ENCODE assay signal across 1 cellular context in the genomic region with DNA sequence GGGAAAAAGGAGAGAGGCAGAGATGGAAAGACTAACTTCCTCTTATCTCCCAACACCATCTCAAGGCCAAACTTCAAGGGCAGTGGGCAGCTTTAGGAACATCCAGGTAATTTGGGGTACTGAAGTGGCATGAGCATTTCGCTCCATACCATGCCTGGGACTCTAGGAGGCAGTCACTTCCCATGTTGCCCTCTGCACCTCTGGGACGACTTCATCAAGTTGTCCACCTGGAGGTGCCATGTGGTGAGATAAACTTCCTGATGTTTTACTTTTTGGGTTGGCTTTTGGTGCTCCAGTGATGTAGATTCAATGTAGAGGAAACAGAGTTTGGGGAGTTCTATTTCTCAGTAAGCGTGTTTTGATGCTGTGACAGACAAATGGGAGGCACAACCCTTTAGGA.
A peak's percentile ranks its signal among the peaks of the same experiment; 100 is the strongest.
TF ChIP-seq lines count a peak whose summit lies in the region.

No MANE protein-coding gene starts in this region.

TF ChIP-seq in HepG2, 621 proteins besides CTCF, POLR2A, EP300 and RAD21 (continued from another document and continues in another):
- TF ChIP-seq, protein P1, sequence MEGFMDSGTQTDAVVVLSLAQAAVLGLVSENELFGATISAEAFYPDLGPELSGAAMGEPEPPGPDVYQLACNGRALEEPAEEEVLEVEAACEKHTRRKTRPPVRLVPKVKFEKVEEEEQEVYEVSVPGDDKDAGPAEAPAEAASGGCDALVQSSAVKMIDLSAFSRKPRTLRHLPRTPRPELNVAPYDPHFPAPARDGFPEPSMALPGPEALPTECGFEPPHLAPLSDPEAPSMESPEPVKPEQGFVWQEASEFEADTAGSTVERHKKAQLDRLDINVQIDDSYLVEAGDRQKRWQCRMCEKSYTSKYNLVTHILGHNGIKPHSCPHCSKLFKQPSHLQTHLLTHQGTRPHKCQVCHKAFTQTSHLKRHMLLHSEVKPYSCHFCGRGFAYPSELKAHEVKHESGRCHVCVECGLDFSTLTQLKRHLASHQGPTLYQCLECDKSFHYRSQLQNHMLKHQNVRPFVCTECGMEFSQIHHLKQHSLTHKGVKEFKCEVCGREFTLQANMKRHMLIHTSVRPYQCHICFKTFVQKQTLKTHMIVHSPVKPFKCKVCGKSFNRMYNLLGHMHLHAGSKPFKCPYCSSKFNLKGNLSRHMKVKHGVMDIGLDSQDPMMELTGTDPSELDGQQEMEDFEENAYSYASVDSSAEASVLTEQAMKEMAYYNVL (CRISPR knock-in tag; IDR thresholded peaks at IDR 0.05; ENCODE audit: borderline replicate concordance) = no peak
- TF ChIP-seq SIN3A (IDR thresholded peaks at IDR 0.05; ENCODE audit: borderline replicate concordance, low read depth, low read length) = no peak
- no peak for TF ChIP-seq RFX1 (IDR thresholded peaks at IDR 0.05)
- TF ChIP-seq SNAI1 (CRISPR knock-in tag; IDR thresholded peaks at IDR 0.05; ENCODE audit: borderline replicate concordance) = no peak
- TF ChIP-seq, protein P2, sequence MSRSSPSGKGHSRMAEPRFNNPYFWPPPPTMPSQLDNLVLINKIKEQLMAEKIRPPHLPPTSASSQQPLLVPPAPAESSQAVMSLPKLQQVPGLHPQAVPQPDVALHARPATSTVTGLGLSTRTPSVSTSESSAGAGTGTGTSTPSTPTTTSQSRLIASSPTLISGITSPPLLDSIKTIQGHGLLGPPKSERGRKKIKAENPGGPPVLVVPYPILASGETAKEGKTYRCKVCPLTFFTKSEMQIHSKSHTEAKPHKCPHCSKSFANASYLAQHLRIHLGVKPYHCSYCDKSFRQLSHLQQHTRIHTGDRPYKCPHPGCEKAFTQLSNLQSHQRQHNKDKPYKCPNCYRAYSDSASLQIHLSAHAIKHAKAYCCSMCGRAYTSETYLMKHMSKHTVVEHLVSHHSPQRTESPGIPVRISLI (CRISPR knock-in tag; IDR thresholded peaks at IDR 0.05; ENCODE audit: borderline replicate concordance) = no peak
- TF ChIP-seq SUZ12 (IDR thresholded peaks at IDR 0.05; ENCODE audit: low read depth, low read length) = no peak
- TF ChIP-seq, protein P3, sequence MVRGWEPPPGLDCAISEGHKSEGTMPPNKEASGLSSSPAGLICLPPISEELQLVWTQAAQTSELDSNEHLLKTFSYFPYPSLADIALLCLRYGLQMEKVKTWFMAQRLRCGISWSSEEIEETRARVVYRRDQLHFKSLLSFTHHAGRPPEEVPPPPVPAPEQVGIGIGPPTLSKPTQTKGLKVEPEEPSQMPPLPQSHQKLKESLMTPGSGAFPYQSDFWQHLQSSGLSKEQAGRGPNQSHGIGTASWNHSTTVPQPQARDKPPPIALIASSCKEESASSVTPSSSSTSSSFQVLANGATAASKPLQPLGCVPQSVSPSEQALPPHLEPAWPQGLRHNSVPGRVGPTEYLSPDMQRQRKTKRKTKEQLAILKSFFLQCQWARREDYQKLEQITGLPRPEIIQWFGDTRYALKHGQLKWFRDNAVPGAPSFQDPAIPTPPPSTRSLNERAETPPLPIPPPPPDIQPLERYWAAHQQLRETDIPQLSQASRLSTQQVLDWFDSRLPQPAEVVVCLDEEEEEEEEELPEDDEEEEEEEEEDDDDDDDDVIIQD (CRISPR knock-in tag; IDR thresholded peaks at IDR 0.05; ENCODE audit: low read depth) = peak; percentile 42; the same call in 1 of the 2 replicates
- 0 out of 2 replicates have a peak, but pooled peaks have one; percentile 50 for TF ChIP-seq ERF (CRISPR knock-in tag; IDR thresholded peaks at IDR 0.05)
- TF ChIP-seq, protein P4, sequence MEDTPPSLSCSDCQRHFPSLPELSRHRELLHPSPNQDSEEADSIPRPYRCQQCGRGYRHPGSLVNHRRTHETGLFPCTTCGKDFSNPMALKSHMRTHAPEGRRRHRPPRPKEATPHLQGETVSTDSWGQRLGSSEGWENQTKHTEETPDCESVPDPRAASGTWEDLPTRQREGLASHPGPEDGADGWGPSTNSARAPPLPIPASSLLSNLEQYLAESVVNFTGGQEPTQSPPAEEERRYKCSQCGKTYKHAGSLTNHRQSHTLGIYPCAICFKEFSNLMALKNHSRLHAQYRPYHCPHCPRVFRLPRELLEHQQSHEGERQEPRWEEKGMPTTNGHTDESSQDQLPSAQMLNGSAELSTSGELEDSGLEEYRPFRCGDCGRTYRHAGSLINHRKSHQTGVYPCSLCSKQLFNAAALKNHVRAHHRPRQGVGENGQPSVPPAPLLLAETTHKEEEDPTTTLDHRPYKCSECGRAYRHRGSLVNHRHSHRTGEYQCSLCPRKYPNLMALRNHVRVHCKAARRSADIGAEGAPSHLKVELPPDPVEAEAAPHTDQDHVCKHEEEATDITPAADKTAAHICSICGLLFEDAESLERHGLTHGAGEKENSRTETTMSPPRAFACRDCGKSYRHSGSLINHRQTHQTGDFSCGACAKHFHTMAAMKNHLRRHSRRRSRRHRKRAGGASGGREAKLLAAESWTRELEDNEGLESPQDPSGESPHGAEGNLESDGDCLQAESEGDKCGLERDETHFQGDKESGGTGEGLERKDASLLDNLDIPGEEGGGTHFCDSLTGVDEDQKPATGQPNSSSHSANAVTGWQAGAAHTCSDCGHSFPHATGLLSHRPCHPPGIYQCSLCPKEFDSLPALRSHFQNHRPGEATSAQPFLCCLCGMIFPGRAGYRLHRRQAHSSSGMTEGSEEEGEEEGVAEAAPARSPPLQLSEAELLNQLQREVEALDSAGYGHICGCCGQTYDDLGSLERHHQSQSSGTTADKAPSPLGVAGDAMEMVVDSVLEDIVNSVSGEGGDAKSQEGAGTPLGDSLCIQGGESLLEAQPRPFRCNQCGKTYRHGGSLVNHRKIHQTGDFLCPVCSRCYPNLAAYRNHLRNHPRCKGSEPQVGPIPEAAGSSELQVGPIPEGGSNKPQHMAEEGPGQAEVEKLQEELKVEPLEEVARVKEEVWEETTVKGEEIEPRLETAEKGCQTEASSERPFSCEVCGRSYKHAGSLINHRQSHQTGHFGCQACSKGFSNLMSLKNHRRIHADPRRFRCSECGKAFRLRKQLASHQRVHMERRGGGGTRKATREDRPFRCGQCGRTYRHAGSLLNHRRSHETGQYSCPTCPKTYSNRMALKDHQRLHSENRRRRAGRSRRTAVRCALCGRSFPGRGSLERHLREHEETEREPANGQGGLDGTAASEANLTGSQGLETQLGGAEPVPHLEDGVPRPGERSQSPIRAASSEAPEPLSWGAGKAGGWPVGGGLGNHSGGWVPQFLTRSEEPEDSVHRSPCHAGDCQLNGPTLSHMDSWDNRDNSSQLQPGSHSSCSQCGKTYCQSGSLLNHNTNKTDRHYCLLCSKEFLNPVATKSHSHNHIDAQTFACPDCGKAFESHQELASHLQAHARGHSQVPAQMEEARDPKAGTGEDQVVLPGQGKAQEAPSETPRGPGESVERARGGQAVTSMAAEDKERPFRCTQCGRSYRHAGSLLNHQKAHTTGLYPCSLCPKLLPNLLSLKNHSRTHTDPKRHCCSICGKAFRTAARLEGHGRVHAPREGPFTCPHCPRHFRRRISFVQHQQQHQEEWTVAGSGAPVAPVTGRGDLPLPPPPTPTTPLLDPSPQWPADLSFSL (CRISPR knock-in tag; IDR thresholded peaks at IDR 0.05) = no peak
- no peak for TF ChIP-seq MEIS2 (CRISPR knock-in tag; IDR thresholded peaks at IDR 0.05)
- TF ChIP-seq, protein P5, sequence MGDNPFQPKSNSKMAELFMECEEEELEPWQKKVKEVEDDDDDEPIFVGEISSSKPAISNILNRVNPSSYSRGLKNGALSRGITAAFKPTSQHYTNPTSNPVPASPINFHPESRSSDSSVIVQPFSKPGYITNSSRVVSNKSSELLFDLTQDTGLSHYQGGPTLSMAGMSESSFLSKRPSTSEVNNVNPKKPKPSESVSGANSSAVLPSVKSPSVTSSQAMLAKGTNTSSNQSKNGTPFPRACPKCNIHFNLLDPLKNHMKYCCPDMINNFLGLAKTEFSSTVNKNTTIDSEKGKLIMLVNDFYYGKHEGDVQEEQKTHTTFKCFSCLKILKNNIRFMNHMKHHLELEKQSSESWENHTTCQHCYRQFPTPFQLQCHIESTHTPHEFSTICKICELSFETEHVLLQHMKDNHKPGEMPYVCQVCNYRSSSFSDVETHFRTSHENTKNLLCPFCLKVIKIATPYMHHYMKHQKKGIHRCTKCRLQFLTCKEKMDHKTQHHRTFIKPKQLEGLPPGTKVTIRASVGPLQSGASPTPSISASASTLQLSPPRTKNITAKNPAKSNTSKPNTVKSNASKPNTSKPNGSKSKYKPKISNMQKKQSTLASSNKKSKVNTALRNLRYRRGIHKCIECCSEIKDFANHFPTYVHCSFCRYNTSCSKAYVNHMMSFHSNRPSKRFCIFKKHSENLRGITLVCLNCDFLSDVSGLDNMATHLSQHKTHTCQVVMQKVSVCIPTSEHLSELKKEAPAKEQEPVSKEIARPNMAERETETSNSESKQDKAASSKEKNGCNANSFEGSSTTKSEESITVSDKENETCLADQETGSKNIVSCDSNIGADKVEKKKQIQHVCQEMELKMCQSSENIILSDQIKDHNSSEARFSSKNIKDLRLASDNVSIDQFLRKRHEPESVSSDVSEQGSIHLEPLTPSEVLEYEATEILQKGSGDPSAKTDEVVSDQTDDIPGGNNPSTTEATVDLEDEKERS (CRISPR knock-in tag; IDR thresholded peaks at IDR 0.05) = no peak
- no peak for TF ChIP-seq MED8 (CRISPR knock-in tag; IDR thresholded peaks at IDR 0.05; ENCODE audit: insufficient replicate concordance)
- no peak for TF ChIP-seq ZSCAN22 (CRISPR knock-in tag; IDR thresholded peaks at IDR 0.05)
- no peak for TF ChIP-seq SP2 (CRISPR knock-in tag; IDR thresholded peaks at IDR 0.05)
- TF ChIP-seq, protein P6, sequence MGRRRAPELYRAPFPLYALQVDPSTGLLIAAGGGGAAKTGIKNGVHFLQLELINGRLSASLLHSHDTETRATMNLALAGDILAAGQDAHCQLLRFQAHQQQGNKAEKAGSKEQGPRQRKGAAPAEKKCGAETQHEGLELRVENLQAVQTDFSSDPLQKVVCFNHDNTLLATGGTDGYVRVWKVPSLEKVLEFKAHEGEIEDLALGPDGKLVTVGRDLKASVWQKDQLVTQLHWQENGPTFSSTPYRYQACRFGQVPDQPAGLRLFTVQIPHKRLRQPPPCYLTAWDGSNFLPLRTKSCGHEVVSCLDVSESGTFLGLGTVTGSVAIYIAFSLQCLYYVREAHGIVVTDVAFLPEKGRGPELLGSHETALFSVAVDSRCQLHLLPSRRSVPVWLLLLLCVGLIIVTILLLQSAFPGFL (CRISPR knock-in tag; IDR thresholded peaks at IDR 0.05) = no peak
- TF ChIP-seq, protein P7, sequence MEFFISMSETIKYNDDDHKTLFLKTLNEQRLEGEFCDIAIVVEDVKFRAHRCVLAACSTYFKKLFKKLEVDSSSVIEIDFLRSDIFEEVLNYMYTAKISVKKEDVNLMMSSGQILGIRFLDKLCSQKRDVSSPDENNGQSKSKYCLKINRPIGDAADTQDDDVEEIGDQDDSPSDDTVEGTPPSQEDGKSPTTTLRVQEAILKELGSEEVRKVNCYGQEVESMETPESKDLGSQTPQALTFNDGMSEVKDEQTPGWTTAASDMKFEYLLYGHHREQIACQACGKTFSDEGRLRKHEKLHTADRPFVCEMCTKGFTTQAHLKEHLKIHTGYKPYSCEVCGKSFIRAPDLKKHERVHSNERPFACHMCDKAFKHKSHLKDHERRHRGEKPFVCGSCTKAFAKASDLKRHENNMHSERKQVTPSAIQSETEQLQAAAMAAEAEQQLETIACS (CRISPR knock-in tag; IDR thresholded peaks at IDR 0.05) = no peak
- TF ChIP-seq HOXA3 (CRISPR knock-in tag; IDR thresholded peaks at IDR 0.05) = no peak
- no peak for TF ChIP-seq HNRNPL (IDR thresholded peaks at IDR 0.05; ENCODE audit: low read depth, low read length)
- no peak for TF ChIP-seq HNRNPUL1 (IDR thresholded peaks at IDR 0.05; ENCODE audit: low read depth, low read length)
- TF ChIP-seq ZNF614 (CRISPR knock-in tag; IDR thresholded peaks at IDR 0.05; ENCODE audit: borderline replicate concordance) = 0 out of 2 replicates have a peak, but pooled peaks have one; percentile 25
- no peak for TF ChIP-seq SOX13 (IDR thresholded peaks at IDR 0.05)
- 0 out of 4 replicates have a peak, but pooled peaks of 1 of the 2 experiments have one; percentile 33 for TF ChIP-seq SOX13 (CRISPR knock-in tag; conservative IDR thresholded peaks at IDR 0.05 in 1 of 2, IDR thresholded peaks at IDR 0.05 in 1 of 2)
- TF ChIP-seq MED1 (CRISPR knock-in tag; IDR thresholded peaks at IDR 0.05) = peak; percentile 74
- TF ChIP-seq, protein P8, sequence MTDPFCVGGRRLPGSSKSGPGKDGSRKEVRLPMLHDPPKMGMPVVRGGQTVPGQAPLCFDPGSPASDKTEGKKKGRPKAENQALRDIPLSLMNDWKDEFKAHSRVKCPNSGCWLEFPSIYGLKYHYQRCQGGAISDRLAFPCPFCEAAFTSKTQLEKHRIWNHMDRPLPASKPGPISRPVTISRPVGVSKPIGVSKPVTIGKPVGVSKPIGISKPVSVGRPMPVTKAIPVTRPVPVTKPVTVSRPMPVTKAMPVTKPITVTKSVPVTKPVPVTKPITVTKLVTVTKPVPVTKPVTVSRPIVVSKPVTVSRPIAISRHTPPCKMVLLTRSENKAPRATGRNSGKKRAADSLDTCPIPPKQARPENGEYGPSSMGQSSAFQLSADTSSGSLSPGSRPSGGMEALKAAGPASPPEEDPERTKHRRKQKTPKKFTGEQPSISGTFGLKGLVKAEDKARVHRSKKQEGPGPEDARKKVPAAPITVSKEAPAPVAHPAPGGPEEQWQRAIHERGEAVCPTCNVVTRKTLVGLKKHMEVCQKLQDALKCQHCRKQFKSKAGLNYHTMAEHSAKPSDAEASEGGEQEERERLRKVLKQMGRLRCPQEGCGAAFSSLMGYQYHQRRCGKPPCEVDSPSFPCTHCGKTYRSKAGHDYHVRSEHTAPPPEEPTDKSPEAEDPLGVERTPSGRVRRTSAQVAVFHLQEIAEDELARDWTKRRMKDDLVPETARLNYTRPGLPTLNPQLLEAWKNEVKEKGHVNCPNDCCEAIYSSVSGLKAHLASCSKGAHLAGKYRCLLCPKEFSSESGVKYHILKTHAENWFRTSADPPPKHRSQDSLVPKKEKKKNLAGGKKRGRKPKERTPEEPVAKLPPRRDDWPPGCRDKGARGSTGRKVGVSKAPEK (CRISPR knock-in tag; IDR thresholded peaks at IDR 0.05; ENCODE audit: borderline replicate concordance) = no peak
- no peak for TF ChIP-seq IRF2 (CRISPR knock-in tag; IDR thresholded peaks at IDR 0.05)
- no peak for TF ChIP-seq PRMT3 (CRISPR knock-in tag; IDR thresholded peaks at IDR 0.05; ENCODE audit: borderline replicate concordance, low read depth)
- TF ChIP-seq ZBTB7A (CRISPR knock-in tag; IDR thresholded peaks at IDR 0.05) = no peak
- TF ChIP-seq POGZ (CRISPR knock-in tag; IDR thresholded peaks at IDR 0.05) = peak; percentile 17; the same call in 1 of the 2 replicates
- TF ChIP-seq ZNF724P (CRISPR knock-in tag; IDR thresholded peaks at IDR 0.05; ENCODE audit: borderline replicate concordance) = 0 out of 2 replicates have a peak, but pooled peaks have one; percentile 41
- peak; percentile 19; the same call in 1 of the 2 replicates for TF ChIP-seq ZNF788 (CRISPR knock-in tag; IDR thresholded peaks at IDR 0.05; ENCODE audit: borderline replicate concordance)
